In genomic region chr19:3544742-3545668, GRCh38 we compare ENCODE assay signal across 1 cellular context.
TF ChIP-seq lines count a peak whose summit lies in the region.

No MANE protein-coding gene starts in this region.

TF ChIP-seq in HepG2, 621 proteins besides CTCF, POLR2A, EP300 and RAD21 (continues in another document):
- TF ChIP-seq HNRNPLL (IDR thresholded peaks at IDR 0.05; ENCODE audit: low read depth, low read length, poor library complexity, severe bottlenecking) (peak; percentile 32), SALL1 (CRISPR knock-in tag; IDR thresholded peaks at IDR 0.05) (peak; percentile 10; the same call in 1 of the 2 replicates), PHF5A (CRISPR knock-in tag; IDR thresholded peaks at IDR 0.05; ENCODE audit: low read depth, unreplicated experiment) (peak; percentile 48), IRF2 (CRISPR knock-in tag; IDR thresholded peaks at IDR 0.05) (peak; percentile 32; the same call in 1 of the 2 replicates), CBX5 (CRISPR knock-in tag; IDR thresholded peaks at IDR 0.05; ENCODE audit: borderline replicate concordance) (peak; percentile 17; the same call in 1 of the 2 replicates), HOXA3 (CRISPR knock-in tag; IDR thresholded peaks at IDR 0.05) (peak; percentile 35; the same call in 1 of the 2 replicates), HMGXB4 (CRISPR knock-in tag; IDR thresholded peaks at IDR 0.05; ENCODE audit: borderline replicate concordance in 1 of 2, low read depth in 1 of 2) (peak in 1 of 2 experiments; percentile 54; a peak in 1 of 4 replicates), RELA (CRISPR knock-in tag; IDR thresholded peaks at IDR 0.05) (0 out of 2 replicates have a peak, but pooled peaks have one; percentile 28), E2F5 (CRISPR knock-in tag; conservative IDR thresholded peaks at IDR 0.05) (no peak), ZNF263 (CRISPR knock-in tag; IDR thresholded peaks at IDR 0.05) (peak; percentile 86), ZFY (CRISPR knock-in tag; IDR thresholded peaks at IDR 0.05) (peak; percentile 26; the same call in 1 of the 2 replicates), RBM22 (optimal IDR thresholded peaks at IDR 0.05; ENCODE audit: low read length) (peak; percentile 24), ELF3 (CRISPR knock-in tag; IDR thresholded peaks at IDR 0.05) (0 out of 2 replicates have a peak, but pooled peaks have one; percentile 20), ZNF790 (CRISPR knock-in tag; IDR thresholded peaks at IDR 0.05; ENCODE audit: borderline replicate concordance) (peak; percentile 56; the same call in 1 of the 2 replicates), NR1H2 (CRISPR knock-in tag; IDR thresholded peaks at IDR 0.05; ENCODE audit: borderline replicate concordance, low read depth) (no peak), MYC (CRISPR knock-in tag; IDR thresholded peaks at IDR 0.05; ENCODE audit: borderline replicate concordance) (peak; percentile 48; the same call in 1 of the 2 replicates), ZNF335 (CRISPR knock-in tag; IDR thresholded peaks at IDR 0.05) (peak; percentile 60; the same call in 1 of the 2 replicates), XRCC5 (optimal IDR thresholded peaks at IDR 0.05; ENCODE audit: low read length) (peak; percentile 85), STAG1 (CRISPR knock-in tag; IDR thresholded peaks at IDR 0.05) (peak; percentile 79), ZFP91 (CRISPR knock-in tag; IDR thresholded peaks at IDR 0.05; ENCODE audit: borderline replicate concordance) (peak; percentile 66; the same call in 1 of the 2 replicates), TRIM22 (IDR thresholded peaks at IDR 0.05) (0 out of 2 replicates have a peak, but pooled peaks have one; percentile 30), CENPT (CRISPR knock-in tag; IDR thresholded peaks at IDR 0.05; ENCODE audit: low read depth) (0 out of 2 replicates have a peak, but pooled peaks have one; percentile 34), ZNF552 (CRISPR knock-in tag; IDR thresholded peaks at IDR 0.05; ENCODE audit: borderline replicate concordance) (0 out of 2 replicates have a peak, but pooled peaks have one; percentile 13), BORCS8-MEF2B (CRISPR knock-in tag; IDR thresholded peaks at IDR 0.05) (peak; percentile 47; the same call in 1 of the 2 replicates), ADNP (CRISPR knock-in tag; IDR thresholded peaks at IDR 0.05) (peak; percentile 69; the same call in 1 of the 2 replicates), SYNCRIP (IDR thresholded peaks at IDR 0.05; ENCODE audit: insufficient read depth, low read depth, low read length) (no peak), PTBP1 (IDR thresholded peaks at IDR 0.05; ENCODE audit: low read depth, low read length, poor library complexity, severe bottlenecking) (peak; percentile 18), RBFOX2 (IDR thresholded peaks at IDR 0.05; ENCODE audit: low read depth, low read length) (0 out of 2 replicates have a peak, but pooled peaks have one; percentile 46), ZNF513 (CRISPR knock-in tag; conservative IDR thresholded peaks at IDR 0.05) (no peak), ZNF687 (CRISPR knock-in tag; IDR thresholded peaks at IDR 0.05) (peak; percentile 59), PATZ1 (CRISPR knock-in tag; IDR thresholded peaks at IDR 0.05) (peak; percentile 52), ZKSCAN8 (CRISPR knock-in tag; IDR thresholded peaks at IDR 0.05; ENCODE audit: borderline replicate concordance) (no peak), ZSCAN22 (CRISPR knock-in tag; IDR thresholded peaks at IDR 0.05) (peak; percentile 41; the same call in 1 of the 2 replicates), CENPX (CRISPR knock-in tag; IDR thresholded peaks at IDR 0.05) (no peak), SMYD3 (CRISPR knock-in tag; IDR thresholded peaks at IDR 0.05) (no peak), ZBTB38 (CRISPR knock-in tag; IDR thresholded peaks at IDR 0.05) (0 out of 2 replicates have a peak, but pooled peaks have one; percentile 61), TFAP4 (IDR thresholded peaks at IDR 0.05; ENCODE audit: borderline replicate concordance, low read depth) (peak; percentile 12; the same call in 1 of the 2 replicates), FOSL2 (CRISPR knock-in tag; IDR thresholded peaks at IDR 0.05) (0 out of 2 replicates have a peak, but pooled peaks have one; percentile 25), CHD4 (IDR thresholded peaks at IDR 0.05; ENCODE audit: borderline replicate concordance, low read length) (no peak), ZNF740 (CRISPR knock-in tag; IDR thresholded peaks at IDR 0.05) (no peak), SMC3 (IDR thresholded peaks at IDR 0.05; ENCODE audit: low read length) (peak; percentile 77), AGO2 (optimal IDR thresholded peaks at IDR 0.05; ENCODE audit: low read depth, low read length) (peak; percentile 80)
